ENCODE assay signal across 9 cellular contexts in genomic region chr10:80200687-80201086, GRCh38. TPM values are rescaled to one million over a fixed set of nuclear protein-coding genes. Genes with fewer than 3 reads are reported as not detected.
DNase-seq lines count a peak whose midpoint lies in the region; ATAC-seq and TF ChIP-seq lines count a peak whose summit lies in the region.
"Had no signal": no experiment of that assay in that cellular context is flagged by ENCODE, and none has a peak within 500 bp of the region (broad histone marks: within the 10 kb centered on the region; RNA-seq: fewer than 3 reads in every experiment).

No MANE protein-coding gene starts in this region.

- TF ChIP-seq POLR2A in IMR-90 (IDR thresholded peaks at IDR 0.05; ENCODE audit: low read depth, low read length) (no peak), ovary (IDR thresholded peaks at IDR 0.05) (no peak)

- no peak overlapping the region for H4K5ac ChIP-seq in IMR-90 (ENCODE audit: low read depth, low read length)

- H2BK20ac ChIP-seq in IMR-90 (ENCODE audit: low read depth, low read length): no peak overlapping the region

- no peak overlapping the region for H2BK15ac ChIP-seq in IMR-90 (ENCODE audit: low read depth, low read length)

- H3K4me1 ChIP-seq in IMR-90 (ENCODE audit: control insufficient read depth, insufficient read depth, low read length) (peaks cover 35% of the 10 kb centered on the region), hepatocyte (ENCODE audit: insufficient read depth) (peaks cover 54% of the 10 kb centered on the region), ovary (ENCODE audit: insufficient read depth) (peaks cover 29% of the 10 kb centered on the region)

- H3K56ac ChIP-seq in IMR-90 (ENCODE audit: extremely low read depth, insufficient read depth, low read length): no peak overlapping the region

- H3K9me1 ChIP-seq in IMR-90 (ENCODE audit: insufficient read depth, low read length): peaks cover 39% of the 10 kb centered on the region

- H3K14ac ChIP-seq in IMR-90 (replicated peaks; ENCODE audit: low read depth, low read length): no peak overlapping the region

- CTCF ChIA-PET in IMR-90 (lab: Yijun Ruan, JAX): no interaction called here
- CTCF ChIA-PET in activated CD8-positive, alpha-beta T cell treated with anti-CD3 and anti-CD28 coated beads for 36 hours (lab: Charles Lee): interaction anchor here (2.9 to 4.8 kb wide), 2 partner anchors 13 to 57 kb away, joined by 10 to 28 read pairs; no protein-coding TSS in a partner anchor

- H4K8ac ChIP-seq in IMR-90 (ENCODE audit: low read depth in 2 of 2, low read length in 2 of 2): no peak overlapping the region

- H2BK120ac ChIP-seq in IMR-90 (ENCODE audit: low read depth, low read length): no peak overlapping the region

- intact Hi-C loops in IMR-90 (cut with micrococcal nuclease): no loop called here
- intact Hi-C loops in activated CD8-positive, alpha-beta T cell treated with anti-CD3 and anti-CD28 coated beads for 36 hours (cut with micrococcal nuclease): loop anchor here (10.0 kb wide), 1 partner anchor 274 kb away; no protein-coding TSS in a partner anchor
- intact Hi-C loops in ovary (cut with DNase I): loop anchor here in 2 of 4 donors (5.0 kb wide), 2 partner anchors 43 to 48 kb away; no protein-coding TSS in a partner anchor

- no peak overlapping the region for H3K9ac ChIP-seq in IMR-90 (ENCODE audit: low read depth, low read length)

- 90% methylated on average over 2 of the region's 10 CpGs; no CpG with 5 or more reads in 1 of the 2 experiments for WGBS in IMR-90 (ENCODE audit: extremely low coverage in 2 of 2, insufficient read length in 1 of 2), 2 experiments
- 94% methylated on average over 10 of the region's 10 CpGs for WGBS in hepatocyte (ENCODE audit: low lambda C conversion rate, missing lambda C conversion rate)
- WGBS in ovary, 3 donors: 90 to 94% (median 91%) methylated on average over 10 of the region's 10 CpGs

- no peak overlapping the region for H3K4me2 ChIP-seq in IMR-90 (ENCODE audit: low read depth, low read length)
- H3K4me2 ChIP-seq in hepatocyte: peak overlapping the region; percentile 62

- peaks cover 71% of the 10 kb centered on the region for H3K4me1 Mint-ChIP-seq in activated CD8-positive, alpha-beta T cell treated with anti-CD3 and anti-CD28 coated beads for 36 hours (ENCODE audit: low read depth)
- H3K4me1 Mint-ChIP-seq in stimulated activated memory B cell treated with anti-CD40 and anti-IgM and Interleukin-4, amounts not matched to agents 10 μg/mL and 1 μg/mL and 100 μg/mL, for 72 hours: peaks cover 76% of the 10 kb centered on the region

- peaks cover 82% of the 10 kb centered on the region for H4K20me1 ChIP-seq in IMR-90 (ENCODE audit: insufficient read depth, low read length)
- H4K20me1 ChIP-seq in hepatocyte (ENCODE audit: insufficient read depth, poor library complexity, severe bottlenecking): peaks cover 53% of the 10 kb centered on the region

- no peak overlapping the region for H3K18ac ChIP-seq in IMR-90 (ENCODE audit: low read depth, low read length)

- H3K9me3 Mint-ChIP-seq in activated CD8-positive, alpha-beta T cell treated with anti-CD3 and anti-CD28 coated beads for 36 hours: no peaks in the 10 kb centered on the region
- H3K9me3 Mint-ChIP-seq in stimulated activated memory B cell treated with anti-CD40 and anti-IgM and Interleukin-4, amounts not matched to agents 10 μg/mL and 1 μg/mL and 100 μg/mL, for 72 hours: peaks cover 4% of the 10 kb centered on the region
- H3K9me3 Mint-ChIP-seq: brain had no signal

- DNase-seq in IMR-90 (no peak), hepatocyte (ENCODE audit: low spot score) (no peak), GDM1 (lab: John Stamatoyannopoulos, UW) (no peak), ovary (no peak)
- no peak for DNase-seq in activated CD8-positive, alpha-beta T cell treated with anti-CD3 and anti-CD28 coated beads for 36 hours
- DNase-seq: foreskin melanocyte had no signal

- no peak overlapping the region for H2AK9ac ChIP-seq in IMR-90 (replicated peaks; ENCODE audit: low read depth, low read length, poor library complexity)

- TF ChIP-seq CTCF in IMR-90 (conservative IDR thresholded peaks at IDR 0.05; ENCODE audit: low read depth, low read length): no peak
- no peak for TF ChIP-seq CTCF in activated CD8-positive, alpha-beta T cell treated with anti-CD3 and anti-CD28 coated beads for 36 hours (IDR thresholded peaks at IDR 0.05)
- no peak for TF ChIP-seq CTCF in hepatocyte (IDR thresholded peaks at IDR 0.05; ENCODE audit: poor library complexity)
- no peak for TF ChIP-seq CTCF in ovary (IDR thresholded peaks at IDR 0.05)

- no peak for TF ChIP-seq RAD21 in IMR-90 (IDR thresholded peaks at IDR 0.05; ENCODE audit: low read length)

- H3K27me3 ChIP-seq in IMR-90 (ENCODE audit: control insufficient read depth, insufficient read depth, low read length) (no peaks in the 10 kb centered on the region), hepatocyte (no peaks in the 10 kb centered on the region), ovary (no peaks in the 10 kb centered on the region)

- no peak overlapping the region for H2AFZ ChIP-seq in IMR-90 (replicated peaks; ENCODE audit: low read length, poor library complexity)
- no peak overlapping the region for H2AFZ ChIP-seq in hepatocyte

- no peak overlapping the region for H3K4me3 ChIP-seq in IMR-90 (ENCODE audit: insufficient read depth, low read depth, low read length)
- no peak overlapping the region for H3K4me3 ChIP-seq in hepatocyte
- H3K4me3 ChIP-seq in ovary: no peak overlapping the region

- in situ Hi-C loops in IMR-90 (cut with MboI; ENCODE audit: low sequenced_read_pairs): loop anchor here (10.0 kb wide), 1 partner anchor 46 kb away; no protein-coding TSS in a partner anchor

- H3K79me1 ChIP-seq in IMR-90 (ENCODE audit: low read depth in 1 of 2, low read length in 2 of 2): peaks cover 9 to 75% of the 10 kb centered on the region in 2 experiments; a peak in 3 of 4 replicates

- H3K27me3 Mint-ChIP-seq in activated CD8-positive, alpha-beta T cell treated with anti-CD3 and anti-CD28 coated beads for 36 hours: no peaks in the 10 kb centered on the region
- no peaks in the 10 kb centered on the region for H3K27me3 Mint-ChIP-seq in stimulated activated memory B cell treated with anti-CD40 and anti-IgM and Interleukin-4, amounts not matched to agents 10 μg/mL and 1 μg/mL and 100 μg/mL, for 72 hours

- BruUV-seq in IMR-90 (replicated peaks; lab: Mats Ljungman, UMichigan): no TSS peak

- H3K4ac ChIP-seq in IMR-90 (ENCODE audit: low read depth, low read length): no peak overlapping the region

- peaks cover 52% of the 10 kb centered on the region for H3K36me3 Mint-ChIP-seq in activated CD8-positive, alpha-beta T cell treated with anti-CD3 and anti-CD28 coated beads for 36 hours (ENCODE audit: low read depth)
- H3K36me3 Mint-ChIP-seq in stimulated activated memory B cell treated with anti-CD40 and anti-IgM and Interleukin-4, amounts not matched to agents 10 μg/mL and 1 μg/mL and 100 μg/mL, for 72 hours: peaks cover 30% of the 10 kb centered on the region
- H3K36me3 Mint-ChIP-seq: brain had no signal

- no peaks in the 10 kb centered on the region for H3K9me3 ChIP-seq in IMR-90 (ENCODE audit: control insufficient read depth, insufficient read depth, low read length)
- H3K9me3 ChIP-seq in hepatocyte (ENCODE audit: low read depth): no peaks in the 10 kb centered on the region
- no peaks in the 10 kb centered on the region for H3K9me3 ChIP-seq in ovary

- ATAC-seq in IMR-90 (ENCODE audit: low read depth) (no peak), GM21528 (IDR thresholded peaks at IDR 0.05; ENCODE audit: low FRiP score, unreplicated experiment) (no peak)
- ATAC-seq in activated CD8-positive, alpha-beta T cell treated with anti-CD3 and anti-CD28 coated beads for 36 hours: no peak
- ATAC-seq in stimulated activated memory B cell treated with anti-CD40 and anti-IgM and Interleukin-4, amounts not matched to agents 10 μg/mL and 1 μg/mL and 100 μg/mL, for 72 hours: no peak

- H3K79me2 ChIP-seq in hepatocyte: peaks cover 88% of the 10 kb centered on the region

- no peak for TF ChIP-seq EP300 in ovary (IDR thresholded peaks at IDR 0.05)

- H2BK5ac ChIP-seq in IMR-90 (ENCODE audit: low read depth, low read length, poor library complexity, severe bottlenecking): no peak overlapping the region

- H3K36me3 ChIP-seq in IMR-90 (ENCODE audit: control insufficient read depth, insufficient read depth, low read length) (peaks cover 5% of the 10 kb centered on the region; the same call in 1 of the 2 replicates), hepatocyte (replicated peaks; ENCODE audit: insufficient read depth, low read depth) (no peaks in the 10 kb centered on the region), ovary (no peaks in the 10 kb centered on the region)

- no peak overlapping the region for H3K4me3 Mint-ChIP-seq in activated CD8-positive, alpha-beta T cell treated with anti-CD3 and anti-CD28 coated beads for 36 hours
- H3K4me3 Mint-ChIP-seq in stimulated activated memory B cell treated with anti-CD40 and anti-IgM and Interleukin-4, amounts not matched to agents 10 μg/mL and 1 μg/mL and 100 μg/mL, for 72 hours: peak overlapping the region; percentile 96

- no peak overlapping the region for H4K91ac ChIP-seq in IMR-90 (ENCODE audit: insufficient read depth, low read depth, low read length)

- H3K9me2 ChIP-seq in hepatocyte (replicated peaks; ENCODE audit: insufficient read depth): no peaks in the 10 kb centered on the region

- H3K27ac Mint-ChIP-seq in activated CD8-positive, alpha-beta T cell treated with anti-CD3 and anti-CD28 coated beads for 36 hours: peak overlapping the region; percentile 91
- H3K27ac Mint-ChIP-seq in stimulated activated memory B cell treated with anti-CD40 and anti-IgM and Interleukin-4, amounts not matched to agents 10 μg/mL and 1 μg/mL and 100 μg/mL, for 72 hours: peak overlapping the region; percentile 82

- no peak overlapping the region for H3K27ac ChIP-seq in IMR-90 (ENCODE audit: insufficient read depth, low read length)
- H3K27ac ChIP-seq in hepatocyte: peak overlapping the region; percentile 99
- no peak overlapping the region for H3K27ac ChIP-seq in ovary

- dilution Hi-C loops in IMR-90 (cut with HindIII; ENCODE audit: low sequenced_read_pairs, unreplicated experiment): no loop called here

- POLR2A ChIA-PET in IMR-90 (lab: Charles Lee; ENCODE audit: unreplicated experiment): no interaction called here
- POLR2A ChIA-PET in activated CD8-positive, alpha-beta T cell treated with anti-CD3 and anti-CD28 coated beads for 36 hours (lab: Charles Lee): interaction anchor here (1.0 to 5.3 kb wide), 3 partner anchors 12 to 38 kb away, joined by 3 to 49 read pairs (median 11); no protein-coding TSS in a partner anchor

- peak overlapping the region; percentile 36; the same call in 1 of the 2 replicates for H3K23ac ChIP-seq in IMR-90 (ENCODE audit: low read depth, low read length)

- no peak overlapping the region for H2AK5ac ChIP-seq in IMR-90 (ENCODE audit: low read depth, low read length)

RNA-seq across cellular contexts. Expression of gene ANXA11, which starts 4.7 kb away (rescaled TPM):
- 39.4 and 40.8 TPM in 2 replicates for total RNA-seq in IMR-90 (2012; rRNA removed)
- polyA plus RNA-seq in IMR-90 (2012; rRNA removed): 109 and 114 TPM in 2 replicates
- polyA plus RNA-seq in IMR-90 (2012; cell fraction: cytosol; rRNA removed): 104 and 105 TPM in 2 replicates
- 86.2 and 114 TPM in 2 replicates for polyA plus RNA-seq in IMR-90 (2012; cell fraction: nucleus; rRNA removed; ENCODE audit: low replicate concordance)
- 100 to 1,000 TPM; 226 to 238 TPM for total RNA-seq in activated CD8-positive, alpha-beta T cell treated with anti-CD3 and anti-CD28 coated beads for 36 hours
- 88.1 and 92.8 TPM in 2 replicates for total RNA-seq in hepatocyte
- 168 and 184 TPM in 2 replicates for polyA plus RNA-seq in hepatocyte
- total RNA-seq in ovary: 100 to 1,000 TPM in 6 of 7 donors, 10 to 100 TPM in 1; 44.2 to 159 (median 137) TPM
- 100 to 1,000 TPM in 1 of 2 donors, 10 to 100 TPM in 1; 55.9 to 372 TPM for polyA plus RNA-seq in ovary
